1 cellular context compared by ENCODE assay signal in the genomic region with DNA sequence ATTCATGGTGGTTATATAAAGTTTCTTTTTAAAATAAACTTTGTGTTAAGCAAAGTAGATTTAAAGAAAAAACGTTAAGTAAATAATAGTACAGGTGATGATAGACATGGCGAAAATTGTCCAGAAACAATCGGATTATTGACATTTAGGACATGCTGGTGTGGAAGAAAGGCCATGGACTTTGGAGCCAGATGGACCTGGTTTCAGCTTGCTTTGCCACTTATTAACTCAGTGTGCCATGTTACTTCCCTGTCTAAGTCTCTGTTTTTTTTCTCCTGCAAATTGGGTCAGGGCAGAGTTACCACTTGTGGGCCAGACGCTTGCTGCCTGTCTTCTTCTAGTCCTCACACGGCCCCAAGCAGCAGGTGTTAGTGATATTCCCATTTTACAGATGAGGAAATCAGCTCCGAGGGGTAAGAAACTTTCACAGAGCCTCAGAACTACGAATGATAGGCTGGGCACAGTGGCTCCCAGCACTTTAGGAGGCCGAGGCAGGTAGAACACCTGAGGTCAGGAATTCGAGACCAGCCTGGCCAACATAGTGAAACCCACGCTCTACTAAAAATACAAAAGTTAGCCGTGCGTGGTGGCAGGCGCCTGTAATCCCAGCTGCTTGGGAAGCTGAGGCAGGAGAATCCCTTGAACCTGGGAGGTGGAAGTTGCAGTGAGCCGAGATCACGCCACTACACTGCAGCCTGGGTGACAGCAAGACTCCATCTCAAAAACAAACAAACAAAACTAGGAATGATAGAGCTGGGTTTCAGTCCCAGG.
TF ChIP-seq lines count a peak whose summit lies in the region.

No MANE protein-coding gene starts in this region.

TF ChIP-seq in HepG2, 621 proteins besides CTCF, POLR2A, EP300 and RAD21 (continued from another document and continues in another):
- peak; percentile 53; the same call in 1 of the 2 replicates for TF ChIP-seq TRAFD1 (CRISPR knock-in tag; IDR thresholded peaks at IDR 0.05; ENCODE audit: borderline replicate concordance)
- peak; percentile 84 for TF ChIP-seq DMAP1 (CRISPR knock-in tag; IDR thresholded peaks at IDR 0.05)
- TF ChIP-seq KDM5B (CRISPR knock-in tag; IDR thresholded peaks at IDR 0.05; ENCODE audit: borderline replicate concordance), result peak; percentile 26; the same call in 1 of the 2 replicates
- 0 out of 2 replicates have a peak, but pooled peaks have one; percentile 72 for TF ChIP-seq CHCHD3 (CRISPR knock-in tag; IDR thresholded peaks at IDR 0.05)
- no peak for TF ChIP-seq ZHX2 (IDR thresholded peaks at IDR 0.05; ENCODE audit: low read depth)
- TF ChIP-seq ZHX2 (CRISPR knock-in tag; IDR thresholded peaks at IDR 0.05; ENCODE audit: borderline replicate concordance), result 0 out of 2 replicates have a peak, but pooled peaks have one; percentile 22
- TF ChIP-seq SALL1 (CRISPR knock-in tag; IDR thresholded peaks at IDR 0.05), result peak; percentile 97
- TF ChIP-seq ZNF225 (CRISPR knock-in tag; IDR thresholded peaks at IDR 0.05), result peak; percentile 83; the same call in 1 of the 2 replicates
- TF ChIP-seq IRF2 (CRISPR knock-in tag; IDR thresholded peaks at IDR 0.05), result peak; percentile 94
- TF ChIP-seq KDM3A (CRISPR knock-in tag; IDR thresholded peaks at IDR 0.05; ENCODE audit: low read depth), result peak; percentile 85; the same call in 1 of the 2 replicates
- TF ChIP-seq NBN (conservative IDR thresholded peaks at IDR 0.05), result no peak
- peak; percentile 58; the same call in 1 of the 2 replicates for TF ChIP-seq ZNF768 (CRISPR knock-in tag; IDR thresholded peaks at IDR 0.05)
- TF ChIP-seq U2AF2 (IDR thresholded peaks at IDR 0.05; ENCODE audit: low read depth, low read length), result no peak
- no peak for TF ChIP-seq ZNF496 (CRISPR knock-in tag; IDR thresholded peaks at IDR 0.05; ENCODE audit: insufficient replicate concordance)
- TF ChIP-seq ARID5B (CRISPR knock-in tag; IDR thresholded peaks at IDR 0.05), result peak; percentile 97
- peak; percentile 65 for TF ChIP-seq PHF5A (CRISPR knock-in tag; IDR thresholded peaks at IDR 0.05; ENCODE audit: low read depth, unreplicated experiment)
- TF ChIP-seq ZNF574 (CRISPR knock-in tag; IDR thresholded peaks at IDR 0.05), result peak; percentile 89
- TF ChIP-seq NFKB2 (CRISPR knock-in tag; IDR thresholded peaks at IDR 0.05; ENCODE audit: borderline replicate concordance), result no peak
- TF ChIP-seq ZNF431 (CRISPR knock-in tag; IDR thresholded peaks at IDR 0.05; ENCODE audit: borderline replicate concordance, low read depth), result peak; percentile 74; the same call in 1 of the 2 replicates
- TF ChIP-seq, protein P1, sequence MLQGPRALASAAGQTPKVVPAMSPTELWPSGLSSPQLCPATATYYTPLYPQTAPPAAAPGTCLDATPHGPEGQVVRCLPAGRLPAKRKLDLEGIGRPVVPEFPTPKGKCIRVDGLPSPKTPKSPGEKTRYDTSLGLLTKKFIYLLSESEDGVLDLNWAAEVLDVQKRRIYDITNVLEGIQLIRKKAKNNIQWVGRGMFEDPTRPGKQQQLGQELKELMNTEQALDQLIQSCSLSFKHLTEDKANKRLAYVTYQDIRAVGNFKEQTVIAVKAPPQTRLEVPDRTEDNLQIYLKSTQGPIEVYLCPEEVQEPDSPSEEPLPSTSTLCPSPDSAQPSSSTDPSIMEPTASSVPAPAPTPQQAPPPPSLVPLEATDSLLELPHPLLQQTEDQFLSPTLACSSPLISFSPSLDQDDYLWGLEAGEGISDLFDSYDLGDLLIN (CRISPR knock-in tag; IDR thresholded peaks at IDR 0.05; ENCODE audit: borderline replicate concordance), result no peak
- TF ChIP-seq ZNF232 (CRISPR knock-in tag; IDR thresholded peaks at IDR 0.05; ENCODE audit: borderline replicate concordance), result no peak; the same call in 1 of the 2 replicates
- peak; percentile 100 for TF ChIP-seq SOX5 (CRISPR knock-in tag; IDR thresholded peaks at IDR 0.05; ENCODE audit: borderline replicate concordance)
- TF ChIP-seq ZNF264 (CRISPR knock-in tag; IDR thresholded peaks at IDR 0.05), result peak; percentile 81
- peak; percentile 79 for TF ChIP-seq RBFOX2 (IDR thresholded peaks at IDR 0.05; ENCODE audit: low read depth, low read length)
- peak; percentile 81 for TF ChIP-seq ELF1 (CRISPR knock-in tag; IDR thresholded peaks at IDR 0.05)
- TF ChIP-seq GPBP1L1 (CRISPR knock-in tag; IDR thresholded peaks at IDR 0.05), result no peak
- TF ChIP-seq XBP1 (CRISPR knock-in tag; IDR thresholded peaks at IDR 0.05), result no peak
- TF ChIP-seq ZNF816 (CRISPR knock-in tag; IDR thresholded peaks at IDR 0.05; ENCODE audit: borderline replicate concordance), result no peak
- TF ChIP-seq FOXJ3 (CRISPR knock-in tag; IDR thresholded peaks at IDR 0.05; ENCODE audit: borderline replicate concordance), result peak; percentile 94; the same call in 1 of the 2 replicates
- TF ChIP-seq ZNF550 (CRISPR knock-in tag; IDR thresholded peaks at IDR 0.05; ENCODE audit: borderline replicate concordance), result peak; percentile 87
- peak; percentile 74; the same call in 1 of the 2 replicates for TF ChIP-seq BRD4 (CRISPR knock-in tag; IDR thresholded peaks at IDR 0.05)
- TF ChIP-seq, protein P2, sequence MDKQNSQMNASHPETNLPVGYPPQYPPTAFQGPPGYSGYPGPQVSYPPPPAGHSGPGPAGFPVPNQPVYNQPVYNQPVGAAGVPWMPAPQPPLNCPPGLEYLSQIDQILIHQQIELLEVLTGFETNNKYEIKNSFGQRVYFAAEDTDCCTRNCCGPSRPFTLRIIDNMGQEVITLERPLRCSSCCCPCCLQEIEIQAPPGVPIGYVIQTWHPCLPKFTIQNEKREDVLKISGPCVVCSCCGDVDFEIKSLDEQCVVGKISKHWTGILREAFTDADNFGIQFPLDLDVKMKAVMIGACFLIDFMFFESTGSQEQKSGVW (CRISPR knock-in tag; IDR thresholded peaks at IDR 0.05; ENCODE audit: borderline replicate concordance), result no peak
